ENCODE assay signal across 31 cellular contexts in the genomic region with DNA sequence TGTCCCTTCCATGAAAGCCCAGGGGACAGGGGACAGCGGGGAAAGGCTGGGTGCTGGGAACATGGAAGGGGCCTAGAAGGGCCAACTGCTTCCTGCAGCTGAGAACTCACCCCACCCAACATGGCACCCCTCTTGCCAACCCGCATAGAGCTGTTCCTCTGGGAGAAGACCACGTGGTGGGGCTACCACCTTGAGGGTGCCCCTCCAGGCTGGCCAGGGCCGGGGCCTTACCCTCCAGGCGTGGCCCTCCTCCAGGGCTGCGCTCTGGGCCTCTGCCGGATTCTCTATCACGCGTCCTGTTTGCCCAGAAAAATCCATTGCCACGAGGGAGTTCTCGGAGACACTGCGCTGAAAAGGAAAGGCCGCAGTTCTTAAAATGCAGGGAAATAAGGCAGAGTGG. TPM values are rescaled to one million over a fixed set of nuclear protein-coding genes. Genes with fewer than 3 reads are reported as not detected.
"Had no signal": no experiment of that assay in that cellular context is flagged by ENCODE, and none has a peak within 500 bp of the region (broad histone marks: within the 10 kb centered on the region; RNA-seq: fewer than 3 reads in every experiment).

No MANE protein-coding gene starts in this region.

- H3K9me3 ChIP-seq: heart left ventricle, left ventricle myocardium inferior, ovary, right atrium auricular region, right lobe of liver, suprapubic skin, thoracic aorta, tibial artery had no signal

- ATAC-seq: left colon; stimulated activated memory B cell treated with anti-CD40 and anti-IgM and Interleukin-4, amounts not matched to agents 10 μg/mL and 1 μg/mL and 100 μg/mL, for 72 hours had no signal

- H3K36me3 ChIP-seq: ovary had no signal

- H3K4me1 ChIP-seq: left ventricle myocardium inferior, right atrium auricular region, suprapubic skin, tibial artery had no signal

- H3K4me3 ChIP-seq: heart left ventricle, left ventricle myocardium inferior, lung, ovary, right atrium auricular region, right lobe of liver, smooth muscle cell, suprapubic skin, thoracic aorta, tibial artery had no signal

- H3K27me3 ChIP-seq: heart left ventricle, ovary, right atrium auricular region, right lobe of liver, suprapubic skin, tibial artery had no signal

- H3K4me2 ChIP-seq: smooth muscle cell had no signal

- H3K27ac ChIP-seq: heart left ventricle, left ventricle myocardium inferior, ovary, right atrium auricular region, right lobe of liver, suprapubic skin, thoracic aorta, tibial artery had no signal

- DNase-seq: heart left ventricle; hypothalamus; immature natural killer cell; kidney; left colon; left ventricle myocardium inferior; mesendoderm; naive B cell; natural killer cell; nephron progenitor cell; ovary; right lobe of liver; stimulated activated CD4-positive, alpha-beta T cell treated with anti-CD3 and anti-CD28 coated beads, Interleukin-1b, Interleukin-23, amount 100 ng/mL, for 48 hours; stimulated activated CD4-positive, alpha-beta T cell treated with anti-CD3 and anti-CD28 coated beads, Interleukin-2, amount 100 ng/mL, for 48 hours; stimulated activated CD4-positive, alpha-beta T cell treated with anti-CD3 and anti-CD28 coated beads, Interleukin-4, amount 100 ng/mL, for 4 hours; stimulated activated CD8-positive, alpha-beta memory T cell treated with anti-CD3 and anti-CD28 coated beads, Interleukin-4, amount 100 ng/mL, for 48 hours; stimulated activated naive CD4-positive, alpha-beta T cell treated with Interleukin-2 at 50 U/mL for 16 hours; tibial artery; trophoblast cell had no signal

- FAIRE-seq: islet of Langerhans, kidney, urothelium cell line had no signal

RNA-seq across cellular contexts. Expression of gene DDC, which starts 39.9 kb away (rescaled TPM):
- total RNA-seq: heart left ventricle, left ventricle myocardium inferior, mesothelial cell of epicardium, mononuclear cell, natural killer cell, pulmonary artery endothelial cell, right atrium auricular region, smooth muscle cell, subcutaneous adipose tissue had no signal
- polyA plus RNA-seq: immature natural killer cell, smooth muscle cell had no signal
